8 cellular contexts compared by ENCODE assay signal in genomic region chr22:36528336-36528735, GRCh38. TPM values are rescaled to one million over a fixed set of nuclear protein-coding genes. Genes with fewer than 3 reads are reported as not detected.
DNase-seq lines count a peak whose midpoint lies in the region; ATAC-seq and TF ChIP-seq lines count a peak whose summit lies in the region.

No MANE protein-coding gene starts in this region.

- H3K27me3 Mint-ChIP-seq in H9 (ENCODE audit: low read depth) = no peaks in the 10 kb centered on the region; the same call in 1 of the 2 replicates

- H3K23me2 ChIP-seq in H9 (ENCODE audit: insufficient read length, low read depth, low read length, poor library complexity, severe bottlenecking) = peaks cover 12% of the 10 kb centered on the region

- H2AK5ac ChIP-seq in H9 (ENCODE audit: insufficient read length, low read length) (no peak overlapping the region), neuronal stem cell (ENCODE audit: low read depth, low read length) (no peak overlapping the region)

- H3K27ac Mint-ChIP-seq in H9 = peak overlapping the region; percentile 98 to 100 (median 99)

- H3K14ac ChIP-seq in H9 (ENCODE audit: insufficient read depth, low read length) (peak overlapping the region; percentile 89; the same call in 1 of the 2 replicates), neuronal stem cell (ENCODE audit: low read length) (no peak overlapping the region)

- peaks cover 4 to 5% of the 10 kb centered on the region in 2 experiments; a peak in 4 of 5 replicates for H3K9me3 Mint-ChIP-seq in H9

- DNase-seq in H9 = no peak
- no peak for DNase-seq in neuronal stem cell (ENCODE audit: low spot score)
- DNase-seq in NK-92 (lab: John Stamatoyannopoulos, UW; ENCODE audit: unreplicated experiment) = no peak
- DNase-seq in superior temporal gyrus (ENCODE audit: extremely low spot score) = no peak
- no peak for DNase-seq in NCI-H748 (lab: John Stamatoyannopoulos, UW; ENCODE audit: unreplicated experiment)
- DNase-seq in NCI-H2107 (lab: John Stamatoyannopoulos, UW) = no peak

- no peaks in the 10 kb centered on the region for H3K4me1 ChIP-seq in H9 (ENCODE audit: insufficient read depth, low read length)
- peaks cover 1 to 4% of the 10 kb centered on the region in 2 donors for H3K4me1 ChIP-seq in neuronal stem cell (ENCODE audit: control insufficient read depth in 2 of 2, insufficient read depth in 1 of 2, low read depth in 1 of 2, low read length in 2 of 2)

- no peak overlapping the region for H2BK12ac ChIP-seq in H9 (ENCODE audit: insufficient read length, low read depth, low read length)
- no peak overlapping the region for H2BK12ac ChIP-seq in neuronal stem cell (ENCODE audit: low read length)

- H3K36me3 ChIP-seq in SU-DHL-6 (ENCODE audit: low read length) (peaks cover 30% of the 10 kb centered on the region), neuronal stem cell (replicated peaks in 1 of 2; ENCODE audit: control insufficient read depth in 2 of 2, insufficient read depth in 2 of 2, low read length in 2 of 2) (peaks cover 26 to 39% of the 10 kb centered on the region in 2 donors)

- H2BK5ac ChIP-seq in H9 (ENCODE audit: insufficient read length, low read length) (no peak overlapping the region), neuronal stem cell (ENCODE audit: low read length) (no peak overlapping the region)

- H3K4me3 ChIP-seq in SU-DHL-6 (ENCODE audit: insufficient read depth, low read length, poor library complexity, severe bottlenecking) = peak overlapping the region; percentile 76
- peak overlapping the region; percentile 87 to 95 for H3K4me3 ChIP-seq in neuronal stem cell (ENCODE audit: low read length in 2 of 2)

- H2AFZ ChIP-seq in H9 (ENCODE audit: low read length) = no peak overlapping the region
- peak overlapping the region; percentile 21 for H2AFZ ChIP-seq in SU-DHL-6 (ENCODE audit: low read depth, low read length, severe bottlenecking)
- peak overlapping the region; percentile 77 for H2AFZ ChIP-seq in neuronal stem cell (ENCODE audit: low read length)

- H4K8ac ChIP-seq in H9 (replicated peaks; ENCODE audit: insufficient read length, low read depth, low read length) (no peak overlapping the region), neuronal stem cell (ENCODE audit: low read depth, low read length) (no peak overlapping the region)

- H4K20me1 ChIP-seq in H9 (ENCODE audit: control insufficient read depth, insufficient read depth, insufficient read length) (no peaks in the 10 kb centered on the region), SU-DHL-6 (ENCODE audit: low read depth, low read length) (0 out of 2 replicates have a peak, but pooled peaks cover 8% of the 10 kb centered on the region)

- H3K56ac ChIP-seq in H9 (ENCODE audit: insufficient read length, low read depth, low read length) = no peak overlapping the region

- H3K4me1 Mint-ChIP-seq in H9 = peaks cover 8 to 12% of the 10 kb centered on the region in 2 experiments

- H2BK15ac ChIP-seq in H9 (ENCODE audit: low read depth, low read length) = no peak overlapping the region
- no peak overlapping the region for H2BK15ac ChIP-seq in neuronal stem cell (ENCODE audit: low read length)

- H3K23ac ChIP-seq in H9 (ENCODE audit: insufficient read length, low read depth, low read length) (no peak overlapping the region), neuronal stem cell (ENCODE audit: low read depth, low read length, poor library complexity) (no peak overlapping the region)

- peaks cover 31 to 41% (median 39%) of the 10 kb centered on the region in 3 experiments for H3K36me3 Mint-ChIP-seq in H9 (ENCODE audit: insufficient read depth in 1 of 3, low read depth in 3 of 3)

- H4K91ac ChIP-seq in H9 (ENCODE audit: insufficient read length, low read depth, low read length) = peak overlapping the region; percentile 76
- no peak overlapping the region for H4K91ac ChIP-seq in neuronal stem cell (ENCODE audit: low read depth, low read length, poor library complexity)

- H3K79me2 ChIP-seq in H9 (ENCODE audit: insufficient read depth, low read length) (peaks cover 10% of the 10 kb centered on the region; the same call in 1 of the 2 replicates), SU-DHL-6 (ENCODE audit: insufficient read depth, low read length) (peaks cover 33% of the 10 kb centered on the region)

- H3K27me3 ChIP-seq in H9 (ENCODE audit: insufficient read depth, low read length) = no peaks in the 10 kb centered on the region
- H3K27me3 ChIP-seq in SU-DHL-6 (ENCODE audit: low read length) = no peaks in the 10 kb centered on the region
- no peaks in the 10 kb centered on the region for H3K27me3 ChIP-seq in neuronal stem cell (ENCODE audit: control insufficient read depth in 3 of 3, insufficient read depth in 3 of 3, low read depth in 1 of 3, low read length in 3 of 3)

- H3K9me3 ChIP-seq in H9 (ENCODE audit: control insufficient read depth, low read depth, low read length) (no peaks in the 10 kb centered on the region), SU-DHL-6 (ENCODE audit: insufficient read depth, low read length) (no peaks in the 10 kb centered on the region), neuronal stem cell (replicated peaks in 1 of 2; ENCODE audit: control insufficient read depth in 2 of 2, insufficient read depth in 1 of 2, low read depth in 1 of 2, low read length in 2 of 2) (no peaks in the 10 kb centered on the region)

- no peak overlapping the region for H2BK20ac ChIP-seq in H9 (ENCODE audit: low read depth, low read length, poor library complexity, severe bottlenecking)

- H4K5ac ChIP-seq in H9 (ENCODE audit: insufficient read length, low read depth, low read length) = peak overlapping the region; percentile 0

- H3K79me1 ChIP-seq in H9 (ENCODE audit: insufficient read depth, low read depth, low read length, poor library complexity, severe bottlenecking) (peaks cover 8% of the 10 kb centered on the region), neuronal stem cell (ENCODE audit: low read depth, low read length) (peaks cover 3% of the 10 kb centered on the region)

- peak overlapping the region; percentile 96 for H3K9ac ChIP-seq in H9 (ENCODE audit: extremely low read depth, insufficient read length, low read length)
- peak overlapping the region; percentile 87 for H3K9ac ChIP-seq in SU-DHL-6 (ENCODE audit: low read length)
- peak overlapping the region; percentile 87 for H3K9ac ChIP-seq in neuronal stem cell (ENCODE audit: low read depth, low read length, poor library complexity)

- no peak for TF ChIP-seq CTCF in H9 (conservative IDR thresholded peaks at IDR 0.05)
- TF ChIP-seq CTCF in SU-DHL-6 (IDR thresholded peaks at IDR 0.05; ENCODE audit: insufficient read depth, low read length, poor library complexity, severe bottlenecking) = no peak

- no peak overlapping the region for H3T11ph ChIP-seq in H9 (ENCODE audit: low read length)

- peaks cover 18% of the 10 kb centered on the region for H3F3A ChIP-seq in SU-DHL-6 (ENCODE audit: insufficient read depth)

- no peaks in the 10 kb centered on the region for H3K9me2 ChIP-seq in SU-DHL-6 (replicated peaks; ENCODE audit: insufficient read depth, low read length)

- H3K4ac ChIP-seq in H9 (ENCODE audit: low read depth, low read length) = no peak overlapping the region
- no peak overlapping the region for H3K4ac ChIP-seq in neuronal stem cell (ENCODE audit: low read length)

- H3K18ac ChIP-seq in H9 (ENCODE audit: insufficient read length, low read depth, low read length) = peak overlapping the region; percentile 77
- no peak overlapping the region for H3K18ac ChIP-seq in neuronal stem cell (ENCODE audit: low read length)

- peak overlapping the region; percentile 10 for H2BK120ac ChIP-seq in H9 (ENCODE audit: low read depth, low read length, poor library complexity, severe bottlenecking)
- no peak overlapping the region for H2BK120ac ChIP-seq in neuronal stem cell (ENCODE audit: low read depth, low read length)

- H3K27ac ChIP-seq in H9 (ENCODE audit: insufficient read length, low read depth, low read length) (peak overlapping the region; percentile 71), SU-DHL-6 (ENCODE audit: low read depth, low read length) (peak overlapping the region; percentile 85), neuronal stem cell (replicated peaks; ENCODE audit: low read length) (no peak overlapping the region)

- no CpG with 5 or more reads among the region's 8 CpGs for WGBS in H9 (ENCODE audit: extremely low coverage, insufficient read length, low lambda C conversion rate)
- no CpG with 5 or more reads among the region's 8 CpGs for WGBS in neuronal stem cell (ENCODE audit: extremely low coverage in 2 of 2, insufficient read length in 2 of 2, insufficient replicate concordance in 1 of 2), 2 donors

- H3K4me2 ChIP-seq in H9 (ENCODE audit: insufficient read depth, insufficient read length, low read length) (peak overlapping the region; percentile 80), SU-DHL-6 (ENCODE audit: low read depth, low read length, poor library complexity, severe bottlenecking) (peak overlapping the region; percentile 88), neuronal stem cell (ENCODE audit: insufficient read depth, low read length, poor library complexity, severe bottlenecking) (peak overlapping the region; percentile 63)

- peak; percentile 9 for ATAC-seq in esophagus mucosa

- H3K4me3 Mint-ChIP-seq in H9 = peak overlapping the region; percentile 89 to 97

RNA-seq across cellular contexts. Expression of gene EIF3D, which starts 0.6 kb away (rescaled TPM):
- 189 and 198 TPM in 2 replicates for total RNA-seq in H9 (2021)
- total RNA-seq in esophagus mucosa = 135 TPM
- polyA plus RNA-seq in neuronal stem cell (2013, experiment 1 of 2) = 145 TPM
- polyA plus RNA-seq in neuronal stem cell (2013, experiment 2 of 2) = 142 TPM

RNA-seq across cellular contexts. Expression of gene FOXRED2, which starts 21.5 kb away (rescaled TPM):
- total RNA-seq in H9 (2021) = 31.3 and 34.4 TPM in 2 replicates
- 8.7 TPM for total RNA-seq in esophagus mucosa
- 10.2 TPM for polyA plus RNA-seq in neuronal stem cell (2013, experiment 1 of 2)
- 10.4 TPM for polyA plus RNA-seq in neuronal stem cell (2013, experiment 2 of 2)

RNA-seq across cellular contexts. Expression of gene TXN2, which starts 46.9 kb away (rescaled TPM):
- total RNA-seq in H9 (2021) = 58.6 and 59.2 TPM in 2 replicates
- 103 TPM for total RNA-seq in esophagus mucosa
- 68.5 TPM for polyA plus RNA-seq in neuronal stem cell (2013, experiment 1 of 2)
- polyA plus RNA-seq in neuronal stem cell (2013, experiment 2 of 2) = 67.9 TPM
